Comparison of ENCODE assay signal across 8 cellular contexts in genomic region chr20:15654208-15654649, GRCh38.
DNase-seq lines count a peak whose midpoint lies in the region; ATAC-seq and TF ChIP-seq lines count a peak whose summit lies in the region.

No MANE protein-coding gene starts in this region.

- 77 to 82% (median 79%) methylated on average over 2 of the region's 2 CpGs for WGBS in psoas muscle, 3 donors

- TF ChIP-seq CTCF in GM13976 (IDR thresholded peaks at IDR 0.05; ENCODE audit: borderline replicate concordance, control extremely low read depth, extremely low read depth, insufficient read depth, missing control alignments) (peak; percentile 64), Loucy (conservative IDR thresholded peaks at IDR 0.05; ENCODE audit: low read length) (peak; percentile 72), RWPE2 (IDR thresholded peaks at IDR 0.05; ENCODE audit: poor library complexity, severe bottlenecking) (peak; percentile 61), fibroblast of villous mesenchyme (IDR thresholded peaks at IDR 0.05; ENCODE audit: insufficient read depth, low read depth, low read length) (peak; percentile 63), psoas muscle (IDR thresholded peaks at IDR 0.05) (peak; percentile 37)

- H3K36me3 ChIP-seq in Loucy (ENCODE audit: insufficient read depth, low read length), result no peaks in the 10 kb centered on the region
- no peaks in the 10 kb centered on the region for H3K36me3 ChIP-seq in RWPE2 (ENCODE audit: low read depth)
- H3K36me3 ChIP-seq in psoas muscle (ENCODE audit: insufficient read depth in 1 of 2, low read depth in 1 of 2), result no peaks in the 10 kb centered on the region

- intact Hi-C loops in psoas muscle (cut with DNase I), result no loop called here

- H3K4me1 ChIP-seq in Loucy (ENCODE audit: insufficient read depth, low read length, poor library complexity, severe bottlenecking), result no peaks in the 10 kb centered on the region
- no peaks in the 10 kb centered on the region for H3K4me1 ChIP-seq in RWPE2 (ENCODE audit: insufficient read depth, poor library complexity, severe bottlenecking)
- H3K4me1 ChIP-seq in psoas muscle, result no peaks in the 10 kb centered on the region

- no peak overlapping the region for H3K9ac ChIP-seq in Loucy (ENCODE audit: low read depth, low read length, poor library complexity, severe bottlenecking)

- no peaks in the 10 kb centered on the region for H4K20me1 ChIP-seq in Loucy (ENCODE audit: insufficient read depth, low read length, poor library complexity, severe bottlenecking)

- H3K27me3 ChIP-seq in Loucy (ENCODE audit: insufficient read depth, low read length, poor library complexity, severe bottlenecking), result no peaks in the 10 kb centered on the region
- no peaks in the 10 kb centered on the region for H3K27me3 ChIP-seq in RWPE2 (ENCODE audit: insufficient read depth, poor library complexity, severe bottlenecking)
- no peaks in the 10 kb centered on the region for H3K27me3 ChIP-seq in psoas muscle (ENCODE audit: insufficient read depth in 3 of 3, low read length in 2 of 3)

- peak; percentile 69 for DNase-seq in A172 (ENCODE audit: low spot score)
- DNase-seq in GM13976 (ENCODE audit: low spot score), result peak; percentile 48
- DNase-seq in RWPE2 (ENCODE audit: low spot score), result no peak
- peak; percentile 67 for DNase-seq in fibroblast of villous mesenchyme (ENCODE audit: low read depth)
- no peak for DNase-seq in psoas muscle
- no peak for DNase-seq in NK-92 (lab: John Stamatoyannopoulos, UW; ENCODE audit: unreplicated experiment)

- in situ Hi-C loops in GM13976 (cut with MboI; ENCODE audit: low sequenced_read_pairs, unreplicated experiment), result loop anchor here (25.0 kb wide), 2 partner anchors 392 to 1317 kb away; partner anchors contain the start of gene FLRT3

- no peaks in the 10 kb centered on the region for H3F3A ChIP-seq in Loucy (ENCODE audit: low read depth)

- ATAC-seq in HG02588 (IDR thresholded peaks at IDR 0.05; ENCODE audit: unreplicated experiment) (peak; percentile 98), RWPE2 (ENCODE audit: low read depth) (peak; percentile 71), psoas muscle (no peak)

- H3K9me2 ChIP-seq in Loucy (replicated peaks; ENCODE audit: low read depth, low read length), result no peaks in the 10 kb centered on the region

- no peaks in the 10 kb centered on the region for H3K79me2 ChIP-seq in Loucy (ENCODE audit: insufficient read depth, low read length)

- no peak overlapping the region for H2AFZ ChIP-seq in Loucy (ENCODE audit: low read length)

- H3K27ac ChIP-seq in RWPE2 (ENCODE audit: poor library complexity, severe bottlenecking) (no peak overlapping the region), psoas muscle (no peak overlapping the region)

- H3K4me3 ChIP-seq in Loucy (ENCODE audit: low read length, poor library complexity, severe bottlenecking) (no peak overlapping the region), RWPE2 (ENCODE audit: severe bottlenecking) (no peak overlapping the region), fibroblast of villous mesenchyme (ENCODE audit: low read depth, low read length) (no peak overlapping the region), psoas muscle (no peak overlapping the region)

- no peaks in the 10 kb centered on the region for H3K9me3 ChIP-seq in Loucy (ENCODE audit: insufficient read depth, low read depth, low read length)
- no peaks in the 10 kb centered on the region for H3K9me3 ChIP-seq in RWPE2 (ENCODE audit: severe bottlenecking)
- no peaks in the 10 kb centered on the region for H3K9me3 ChIP-seq in psoas muscle

- no peak overlapping the region for H3K4me2 ChIP-seq in Loucy (ENCODE audit: low read depth, low read length, poor library complexity, severe bottlenecking)

Comparison
In these comparisons a context has a peak if more than half of its experiments do, and no peak if none do; other contexts are left out.
1. DNase-seq: peak in A172 (single experiment), GM13976 (single experiment) and fibroblast of villous mesenchyme (single experiment); none in RWPE2 (single experiment), psoas muscle (0 of 2) and NK-92 (single experiment).
2. ATAC-seq: peak in HG02588 (single experiment) and RWPE2 (single experiment); none in psoas muscle (0 of 4).
3. Peak in every context shown above with its lines, with median percentiles within 50 percentile points of each other: CTCF ChIP-seq.